1 cellular context compared by ENCODE assay signal in genomic region chr11:126990716-126991480, GRCh38.
TF ChIP-seq lines count a peak whose summit lies in the region.

No MANE protein-coding gene starts in this region.

TF ChIP-seq in GM23338, 12 proteins besides CTCF, POLR2A, EP300 and RAD21 (continued from another document):
- no peak for TF ChIP-seq ZNF462 (CRISPR knock-in tag; IDR thresholded peaks at IDR 0.05)
